ENCODE assay signal across 1 cellular context in the genomic region with DNA sequence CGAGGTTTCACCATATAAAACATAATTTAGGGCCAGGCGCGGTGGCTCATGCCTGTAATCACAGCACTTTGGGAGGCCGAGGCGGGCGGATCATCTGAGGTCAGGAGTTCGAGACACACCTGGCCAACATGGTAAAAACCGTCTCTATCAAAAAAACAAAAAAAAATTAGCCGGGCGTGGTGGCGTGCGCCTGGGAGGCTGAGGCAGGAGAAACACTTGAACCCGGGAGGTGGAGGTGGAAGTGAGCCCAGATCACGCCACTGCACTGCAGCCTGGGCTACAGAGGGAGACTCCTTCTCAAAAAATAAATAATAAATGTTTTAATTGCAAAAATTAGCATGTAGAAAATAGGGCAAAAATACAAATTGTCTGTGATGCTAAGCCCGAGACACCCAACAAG.
TF ChIP-seq lines count a peak whose summit lies in the region.

No MANE protein-coding gene starts in this region.

TF ChIP-seq in IMR-90, 13 proteins besides CTCF, POLR2A, EP300 and RAD21:
- TF ChIP-seq, protein P1, sequence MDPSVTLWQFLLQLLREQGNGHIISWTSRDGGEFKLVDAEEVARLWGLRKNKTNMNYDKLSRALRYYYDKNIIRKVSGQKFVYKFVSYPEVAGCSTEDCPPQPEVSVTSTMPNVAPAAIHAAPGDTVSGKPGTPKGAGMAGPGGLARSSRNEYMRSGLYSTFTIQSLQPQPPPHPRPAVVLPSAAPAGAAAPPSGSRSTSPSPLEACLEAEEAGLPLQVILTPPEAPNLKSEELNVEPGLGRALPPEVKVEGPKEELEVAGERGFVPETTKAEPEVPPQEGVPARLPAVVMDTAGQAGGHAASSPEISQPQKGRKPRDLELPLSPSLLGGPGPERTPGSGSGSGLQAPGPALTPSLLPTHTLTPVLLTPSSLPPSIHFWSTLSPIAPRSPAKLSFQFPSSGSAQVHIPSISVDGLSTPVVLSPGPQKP (IDR thresholded peaks at IDR 0.05; ENCODE audit: borderline replicate concordance, low read depth, low read length): no peak
- TF ChIP-seq RCOR1 (IDR thresholded peaks at IDR 0.05; ENCODE audit: insufficient replicate concordance, low read length) (no peak), MAFK (IDR thresholded peaks at IDR 0.05; ENCODE audit: low read depth, low read length) (no peak), MXI1 (IDR thresholded peaks at IDR 0.05; ENCODE audit: borderline replicate concordance, low read depth, low read length) (no peak), MAZ (IDR thresholded peaks at IDR 0.05; ENCODE audit: borderline replicate concordance, low read depth, low read length) (no peak), SMC3 (IDR thresholded peaks at IDR 0.05; ENCODE audit: low read depth, low read length) (no peak)
